ENCODE assay signal across 15 cellular contexts in the genomic region with DNA sequence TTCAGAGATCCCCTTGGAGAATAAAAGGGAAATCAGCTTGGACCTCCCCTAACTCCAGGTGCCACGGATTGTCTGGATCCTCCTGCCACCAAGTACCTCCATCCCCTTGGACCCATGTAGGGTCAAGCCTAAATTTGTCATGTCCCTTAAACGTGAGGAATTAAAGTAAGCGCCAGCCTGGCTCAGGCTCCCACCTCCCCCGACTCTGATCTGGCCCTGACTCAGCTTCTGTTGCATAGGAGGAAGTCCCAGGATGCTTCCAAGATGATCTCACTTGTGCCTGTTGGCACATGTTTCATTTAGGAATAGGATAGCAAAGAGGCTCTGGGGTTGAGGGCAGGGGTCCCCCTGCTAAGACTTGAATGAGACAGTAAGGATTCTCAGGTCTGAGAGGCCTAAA.
DNase-seq lines count a peak whose midpoint lies in the region; ATAC-seq, FAIRE-seq and TF ChIP-seq lines count a peak whose summit lies in the region.
"Had no signal": no experiment of that assay in that cellular context is flagged by ENCODE, and none has a peak within 500 bp of the region (broad histone marks: within the 10 kb centered on the region; RNA-seq: fewer than 3 reads in every experiment).

No MANE protein-coding gene starts in this region.

- no peaks in the 10 kb centered on the region for H3K36me3 ChIP-seq in H1 (ENCODE audit: control insufficient read depth in 2 of 4, insufficient read depth in 4 of 4, low read length in 3 of 4)
- H3K36me3 ChIP-seq: left lung, tibial nerve had no signal

- H2AK5ac ChIP-seq in H1 (ENCODE audit: low read depth, low read length) = peak overlapping the region; percentile 16; the same call in 1 of the 2 replicates

- H4K20me1 ChIP-seq in H1 (replicated peaks in 1 of 2; ENCODE audit: control insufficient read depth in 1 of 2, insufficient read depth in 2 of 2, low read length in 2 of 2) = no peaks in the 10 kb centered on the region

- no peak overlapping the region for H2BK15ac ChIP-seq in H1 (ENCODE audit: low read length)

- H3K4me1 Mint-ChIP-seq in nephron = peaks cover 80% of the 10 kb centered on the region
- peaks cover 52% of the 10 kb centered on the region for H3K4me1 Mint-ChIP-seq in activated CD4-positive, alpha-beta memory T cell treated with anti-CD3 and anti-CD28 coated beads, Interleukin-2, amount 10 ng/mL, durations not matched to agents 7 days and 5 days

- no peak for ATAC-seq in HG03108 (IDR thresholded peaks at IDR 0.05; ENCODE audit: unreplicated experiment)
- ATAC-seq: activated CD4-positive, CD25-positive, alpha-beta regulatory T cell treated with anti-CD3 and anti-CD28 coated beads, Interleukin-2, amount 50 U/mL, for 24 hours; GM23338; left lung had no signal

- H2BK20ac ChIP-seq in H1 (ENCODE audit: low read length) = peak overlapping the region; percentile 2

- no peak overlapping the region for H3K4me2 ChIP-seq in H1 (ENCODE audit: insufficient read depth in 1 of 2, low read depth in 2 of 2, low read length in 2 of 2)
- H3K4me2 ChIP-seq: GM23338 had no signal

- no peak for FAIRE-seq in H1 (lab: Jason Lieb, UNC)
- FAIRE-seq: endometrium had no signal

- peak overlapping the region; percentile 40 to 98 (median 57) for H3K27ac Mint-ChIP-seq in nephron
- H3K27ac Mint-ChIP-seq in activated CD4-positive, alpha-beta memory T cell treated with anti-CD3 and anti-CD28 coated beads, Interleukin-2, amount 10 ng/mL, durations not matched to agents 7 days and 5 days = no peak overlapping the region
- H3K27ac Mint-ChIP-seq: activated naive CD4-positive, alpha-beta T cell treated with anti-CD3 and anti-CD28 coated beads, Interleukin-2, amount 10 ng/mL, durations not matched to agents 7 days and 5 days; GM23338; progenitor cell of endocrine pancreas had no signal

- no peak for TF ChIP-seq POLR2A in H1 (IDR thresholded peaks at IDR 0.05; ENCODE audit: control extremely low read depth in 1 of 2, low read depth in 2 of 2, low read length in 2 of 2)

- no peak overlapping the region for H3K4ac ChIP-seq in H1 (replicated peaks; ENCODE audit: insufficient read length, low read depth, low read length)

- no peak overlapping the region for H2AFZ ChIP-seq in H1 (ENCODE audit: low read length)

- H4K5ac ChIP-seq in H1 (ENCODE audit: insufficient read length, low read depth, low read length) = no peak overlapping the region

- peaks cover 4 to 11% (median 9%) of the 10 kb centered on the region in 4 experiments for H3K4me1 ChIP-seq in H1 (replicated peaks in 1 of 4; ENCODE audit: control insufficient read depth in 3 of 4, insufficient read depth in 4 of 4, low read length in 3 of 4)

- H4K91ac ChIP-seq in H1 (replicated peaks; ENCODE audit: insufficient read length, low read length) = no peak overlapping the region

- no peaks in the 10 kb centered on the region for H3K79me2 ChIP-seq in H1 (ENCODE audit: control insufficient read depth in 1 of 2, insufficient read depth in 2 of 2, low read length in 2 of 2)

- no peak overlapping the region for H3K23ac ChIP-seq in H1 (ENCODE audit: insufficient read length)

- H4K8ac ChIP-seq in H1 (ENCODE audit: extremely low read depth, insufficient read depth, low read length) = no peak overlapping the region

- TF ChIP-seq CTCF in H1 (IDR thresholded peaks at IDR 0.05; ENCODE audit: control extremely low read depth in 1 of 3, insufficient read depth in 1 of 3, low read depth in 1 of 3, low read length in 3 of 3) (no peak), nephron (IDR thresholded peaks at IDR 0.05; ENCODE audit: unreplicated experiment in 3 of 3) (no peak)

- WGBS in H1 (ENCODE audit: extremely low coverage in 1 of 2, insufficient coverage in 1 of 2, insufficient read length in 1 of 2, insufficient replicate concordance in 2 of 2, low coverage in 1 of 2, low lambda C conversion rate in 2 of 2, missing lambda C conversion rate in 1 of 2), 2 experiments = 86% methylated on average over 4 of the region's 4 CpGs; no CpG with 5 or more reads in 1 of the 2 experiments

- H3K9me3 Mint-ChIP-seq in nephron = no peaks in the 10 kb centered on the region
- H3K9me3 Mint-ChIP-seq in activated CD4-positive, alpha-beta memory T cell treated with anti-CD3 and anti-CD28 coated beads, Interleukin-2, amount 10 ng/mL, durations not matched to agents 7 days and 5 days = no peaks in the 10 kb centered on the region

- H3K9ac ChIP-seq in H1 (replicated peaks in 1 of 4; ENCODE audit: extremely low read depth in 1 of 4, low read depth in 3 of 4, low read length in 3 of 4) = no peak overlapping the region

- TF ChIP-seq EP300 in H1 (IDR thresholded peaks at IDR 0.05; ENCODE audit: borderline replicate concordance in 1 of 2, low read depth in 2 of 2, low read length in 2 of 2) = no peak

- H3K4me3 Mint-ChIP-seq in nephron = no peak overlapping the region
- H3K4me3 Mint-ChIP-seq in activated CD4-positive, alpha-beta memory T cell treated with anti-CD3 and anti-CD28 coated beads, Interleukin-2, amount 10 ng/mL, durations not matched to agents 7 days and 5 days = no peak overlapping the region
- H3K4me3 Mint-ChIP-seq: activated naive CD4-positive, alpha-beta T cell treated with anti-CD3 and anti-CD28 coated beads, Interleukin-2, amount 10 ng/mL, durations not matched to agents 7 days and 5 days; GM23338 had no signal

- H3K23me2 ChIP-seq in H1 (ENCODE audit: low read depth, low read length) = no peaks in the 10 kb centered on the region

- DNase-seq in Daoy (ENCODE audit: low read depth) = peak; percentile 86
- peak; percentile 86 for DNase-seq in NCI-H226
- DNase-seq in H1 (ENCODE audit: low read depth in 1 of 2, low spot score in 2 of 2) = peak in 1 of 2 experiments; percentile 23
- no peak for DNase-seq in NCI-H2081 (lab: John Stamatoyannopoulos, UW)
- DNase-seq in NCI-H146 (lab: John Stamatoyannopoulos, UW) = no peak
- no peak for DNase-seq in activated CD4-positive, alpha-beta memory T cell treated with anti-CD3 and anti-CD28 coated beads, Interleukin-2, amount 10 ng/mL, durations not matched to agents 7 days and 5 days
- DNase-seq: activated naive CD4-positive, alpha-beta T cell treated with anti-CD3 and anti-CD28 coated beads, Interleukin-2, amount 10 ng/mL, durations not matched to agents 7 days and 5 days; left lung had no signal

- no peak overlapping the region; the same call in 1 of the 2 replicates for H3K18ac ChIP-seq in H1 (ENCODE audit: extremely low read depth, low read length)

- CTCF ChIA-PET in H1 (lab: Charles Lee; ENCODE audit: partially characterized antibody) = interaction anchor here (2.3 kb wide), 1 partner anchor 11 kb away, joined by 9 read pairs; no protein-coding TSS in a partner anchor
- CTCF ChIA-PET in activated CD4-positive, alpha-beta memory T cell treated with anti-CD3 and anti-CD28 coated beads, Interleukin-2, amount 10 ng/mL, durations not matched to agents 7 days and 5 days (lab: Charles Lee) = no interaction called here

- no peak for TF ChIP-seq RAD21 in H1 (IDR thresholded peaks at IDR 0.05 in 1 of 2, conservative IDR thresholded peaks at IDR 0.05 in 1 of 2; ENCODE audit: low read depth in 2 of 2, low read length in 2 of 2)

- H2BK120ac ChIP-seq in H1 (replicated peaks; ENCODE audit: low read depth, low read length) = no peak overlapping the region

- H3K27me3 Mint-ChIP-seq in nephron (ENCODE audit: low read depth) = peaks cover 6% of the 10 kb centered on the region
- H3K27me3 Mint-ChIP-seq in activated CD4-positive, alpha-beta memory T cell treated with anti-CD3 and anti-CD28 coated beads, Interleukin-2, amount 10 ng/mL, durations not matched to agents 7 days and 5 days = peaks cover 6% of the 10 kb centered on the region

- H3K27ac ChIP-seq in H1 (ENCODE audit: low read depth, low read length) = no peak overlapping the region
- H3K27ac ChIP-seq: left lung, tibial nerve had no signal

- H3K56ac ChIP-seq in H1 (replicated peaks; ENCODE audit: insufficient read length, low read depth, low read length) = no peak overlapping the region

- H3K27me3 ChIP-seq in H1 (replicated peaks in 1 of 4; ENCODE audit: control insufficient read depth in 3 of 4, extremely low read depth in 1 of 4, insufficient read depth in 3 of 4, low read length in 3 of 4) = no peaks in the 10 kb centered on the region; a peak in 1 of 7 replicates
- H3K27me3 ChIP-seq: left lung, tibial nerve had no signal

- peaks cover 0 to 5% of the 10 kb centered on the region in 2 experiments; a peak in 1 of 4 replicates for H3K9me3 ChIP-seq in H1 (ENCODE audit: insufficient read depth in 2 of 2, low read depth in 1 of 2, low read length in 1 of 2)
- H3K9me3 ChIP-seq: left lung had no signal

- peak overlapping the region; percentile 38; the same call in 1 of the 2 replicates for H2BK5ac ChIP-seq in H1 (ENCODE audit: low read depth, low read length)

- no peaks in the 10 kb centered on the region for H3K36me3 Mint-ChIP-seq in nephron (ENCODE audit: low read depth)
- no peaks in the 10 kb centered on the region for H3K36me3 Mint-ChIP-seq in activated CD4-positive, alpha-beta memory T cell treated with anti-CD3 and anti-CD28 coated beads, Interleukin-2, amount 10 ng/mL, durations not matched to agents 7 days and 5 days (ENCODE audit: low read depth)

- H3K4me3 ChIP-seq in H1 (ENCODE audit: extremely low read depth in 1 of 4, insufficient read depth in 2 of 4, low read depth in 3 of 4, low read length in 4 of 4) = no peak overlapping the region
- H3K4me3 ChIP-seq: GM23338, left lung, tibial nerve had no signal

- POLR2A ChIA-PET in H1 (lab: Charles Lee; ENCODE audit: partially characterized antibody) = no interaction called here
- POLR2A ChIA-PET in activated CD4-positive, alpha-beta memory T cell treated with anti-CD3 and anti-CD28 coated beads, Interleukin-2, amount 10 ng/mL, durations not matched to agents 7 days and 5 days (lab: Charles Lee) = no interaction called here

- H2BK12ac ChIP-seq in H1 (ENCODE audit: low read depth, low read length) = peak overlapping the region; percentile 94

- no peak overlapping the region for H3K14ac ChIP-seq in H1 (ENCODE audit: insufficient read length)

- no peaks in the 10 kb centered on the region for H3K79me1 ChIP-seq in H1 (ENCODE audit: low read depth, low read length)

TF ChIP-seq in H1, 55 proteins besides CTCF, POLR2A, EP300 and RAD21 (continues in another document):
- TF ChIP-seq SP2 (IDR thresholded peaks at IDR 0.05; ENCODE audit: low read length) (no peak), EGR1 (IDR thresholded peaks at IDR 0.05; ENCODE audit: borderline replicate concordance, low read depth, low read length) (no peak), SP1 (IDR thresholded peaks at IDR 0.05; ENCODE audit: low read depth, low read length) (no peak), PHF8 (conservative IDR thresholded peaks at IDR 0.05; ENCODE audit: low read depth, low read length) (no peak), NRF1 (IDR thresholded peaks at IDR 0.05; ENCODE audit: low read depth, low read length) (no peak), CHD1 (IDR thresholded peaks at IDR 0.05; ENCODE audit: low read depth, low read length) (no peak), ZNF274 (IDR thresholded peaks at IDR 0.05; ENCODE audit: borderline replicate concordance, extremely low read depth, low read length) (no peak), CTBP2 (IDR thresholded peaks at IDR 0.05; ENCODE audit: borderline replicate concordance, insufficient read depth, insufficient read length, low read length) (no peak)

Comparison
In these comparisons a context has a peak if more than half of its experiments do, and no peak if none do; other contexts are left out.
1. DNase-seq: peak in Daoy (single experiment) and NCI-H226 (single experiment); none in NCI-H2081 (0 of 2), NCI-H146 (single experiment) and activated CD4-positive, alpha-beta memory T cell treated with anti-CD3 and anti-CD28 coated beads, Interleukin-2, amount 10 ng/mL, durations not matched to agents 7 days and 5 days (single experiment).